ENCODE assay signal across 10 cellular contexts in the genomic region with DNA sequence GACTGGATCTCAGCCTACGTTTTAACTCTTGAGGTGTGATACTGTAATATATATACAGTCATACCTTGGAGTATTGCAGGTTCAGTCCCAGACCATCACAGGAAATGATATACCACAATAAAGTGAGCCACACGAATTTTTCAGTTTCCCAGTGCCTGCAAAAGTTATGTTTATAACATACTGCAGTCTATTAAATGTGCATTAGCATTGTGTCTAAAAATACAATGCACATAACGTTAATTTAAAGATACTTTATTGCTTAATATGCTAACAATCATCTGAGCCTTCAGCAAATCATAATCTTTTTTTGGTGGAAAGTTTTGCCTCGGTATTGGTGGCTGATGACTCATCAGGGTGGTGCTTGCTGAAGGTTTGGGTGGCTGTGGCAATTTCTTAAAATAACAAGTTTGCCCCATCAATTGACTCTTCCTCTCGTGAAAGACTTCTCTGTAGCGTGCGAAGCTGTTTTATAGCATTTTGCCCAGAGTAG. TPM values are rescaled to one million over a fixed set of nuclear protein-coding genes. Genes with fewer than 3 reads are reported as not detected.
DNase-seq lines count a peak whose midpoint lies in the region; ATAC-seq lines count a peak whose summit lies in the region.
"Had no signal": no experiment of that assay in that cellular context is flagged by ENCODE, and none has a peak within 500 bp of the region (broad histone marks: within the 10 kb centered on the region; RNA-seq: fewer than 3 reads in every experiment).

No MANE protein-coding gene starts in this region.

- ATAC-seq in GM18498 (IDR thresholded peaks at IDR 0.05; ENCODE audit: unreplicated experiment) (no peak), HG02885 (IDR thresholded peaks at IDR 0.05; ENCODE audit: poor library complexity, unreplicated experiment) (no peak), left cardiac atrium (no peak)

- DNase-seq in EH (ENCODE audit: low read depth) (peak; percentile 46), T-helper 1 cell (peak in 3 of 5 donors; percentile 2 to 85 (median 13)), NCI-H1694 (lab: John Stamatoyannopoulos, UW) (no peak), left cardiac atrium (no peak)
- DNase-seq in activated gamma-delta T cell treated with anti-CD3 and anti-CD28 coated beads, Interleukin-2, amount 50 U/mL, for 16 hours (ENCODE audit: low read depth), result peak; percentile 39
- DNase-seq in stimulated activated CD4-positive, alpha-beta T cell treated with anti-CD3 and anti-CD28 coated beads, Interleukin-1b, Interleukin-23, amount 100 ng/mL, for 48 hours, result peak; percentile 34
- DNase-seq: islet precursor cell, nucleus accumbens had no signal

- intact Hi-C loops in left cardiac atrium (cut with DNase I), result no loop called here

RNA-seq across cellular contexts. Expression of gene PYROXD1, which starts 18.9 kb away (rescaled TPM):
- 10 to 100 TPM; 10.8 to 13.2 TPM for total RNA-seq in left cardiac atrium

RNA-seq across cellular contexts. Expression of gene RECQL, which starts 45.1 kb away (rescaled TPM):
- total RNA-seq in left cardiac atrium, result 10 to 100 TPM; 19.9 to 23.9 TPM

RNA-seq across cellular contexts. Expression of gene GOLT1B, which starts 45.3 kb away (rescaled TPM):
- 10 to 100 TPM; 24.9 to 29.7 TPM for total RNA-seq in left cardiac atrium

Comparison
In these comparisons a context has a peak if more than half of its experiments do, and no peak if none do; other contexts are left out.
1. DNase-seq: peak in EH (single experiment), T-helper 1 cell (3 of 5), activated gamma-delta T cell treated with anti-CD3 and anti-CD28 coated beads, Interleukin-2, amount 50 U/mL, for 16 hours (single experiment) and stimulated activated CD4-positive, alpha-beta T cell treated with anti-CD3 and anti-CD28 coated beads, Interleukin-1b, Interleukin-23, amount 100 ng/mL, for 48 hours (single experiment); none in NCI-H1694 (single experiment) and left cardiac atrium (single experiment).